10 cellular contexts compared by ENCODE assay signal in genomic region chr7:8115547-8116402, GRCh38.
DNase-seq lines count a peak whose midpoint lies in the region; ATAC-seq and TF ChIP-seq lines count a peak whose summit lies in the region.
"Had no signal": no experiment of that assay in that cellular context is flagged by ENCODE, and none has a peak within 500 bp of the region (broad histone marks: within the 10 kb centered on the region; RNA-seq: fewer than 3 reads in every experiment).

No MANE protein-coding gene starts in this region.

- H3K4me3 Mint-ChIP-seq in CD4-positive, alpha-beta memory T cell: peak overlapping the region in 6 of 8 donors; percentile 5 to 62 (median 48)

- POLR2A ChIA-PET in CD4-positive, alpha-beta memory T cell (lab: Charles Lee; ENCODE audit: partially characterized antibody): interaction anchor here (1.8 to 11.6 kb wide), 3 partner anchors 9 to 145 kb away, joined by 8 to 101 read pairs (median 49); no protein-coding TSS in a partner anchor

- H3K36me3 Mint-ChIP-seq in CD4-positive, alpha-beta memory T cell: peaks cover 0 to 1% of the 10 kb centered on the region in 2 donors

- H3K4me1 ChIP-seq in CD4-positive, alpha-beta memory T cell (ENCODE audit: insufficient read depth, low read length): peaks cover 60% of the 10 kb centered on the region

- ATAC-seq in GM19043 (IDR thresholded peaks at IDR 0.05; ENCODE audit: low read depth, unreplicated experiment) (peak; percentile 87), HG02885 (IDR thresholded peaks at IDR 0.05; ENCODE audit: poor library complexity, unreplicated experiment) (peak; percentile 79)

- DNase-seq in CD4-positive, alpha-beta memory T cell: peak in 2 of 5 donors; percentile 30 to 38
- no peak for DNase-seq in globus pallidus (ENCODE audit: low spot score)
- DNase-seq in erythroblast (lab: John Stamatoyannopoulos, UW): no peak
- DNase-seq in AG20443 (ENCODE audit: low spot score): no peak
- DNase-seq in NCI-H1417 (lab: John Stamatoyannopoulos, UW): no peak

- intact Hi-C loops in CD4-positive, alpha-beta memory T cell (cut with micrococcal nuclease): loop anchor here (1.0 kb wide), 1 partner anchor 11 kb away; no protein-coding TSS in a partner anchor

- H3K4me1 Mint-ChIP-seq in CD4-positive, alpha-beta memory T cell: peaks cover 37 to 61% (median 45%) of the 10 kb centered on the region in 4 donors

- 0 out of 2 replicates have a peak, but pooled peaks have one; percentile 16 for TF ChIP-seq POLR2A in Raji (IDR thresholded peaks at IDR 0.05; ENCODE audit: insufficient read depth, low read depth, low read length)
- TF ChIP-seq POLR2A in erythroblast (IDR thresholded peaks at IDR 0.05; ENCODE audit: low read length): no peak

- no peaks in the 10 kb centered on the region for H3K27me3 ChIP-seq in CD4-positive, alpha-beta memory T cell (ENCODE audit: insufficient read depth, low read length)

- H3K27ac Mint-ChIP-seq in CD4-positive, alpha-beta memory T cell: peak overlapping the region; percentile 75 to 97 (median 84)

- CTCF ChIA-PET in CD4-positive, alpha-beta memory T cell (lab: Charles Lee; ENCODE audit: partially characterized antibody): interaction anchor here (1.0 to 1.7 kb wide), 4 partner anchors 9 to 101 kb away, joined by 3 to 10 read pairs (median 4); no protein-coding TSS in a partner anchor

- no peaks in the 10 kb centered on the region for H3K27me3 Mint-ChIP-seq in CD4-positive, alpha-beta memory T cell

- H3K36me3 ChIP-seq in CD4-positive, alpha-beta memory T cell (ENCODE audit: insufficient read depth, low read length): no peaks in the 10 kb centered on the region

- no peak overlapping the region for H3K4me3 ChIP-seq in CD4-positive, alpha-beta memory T cell (ENCODE audit: low read length in 2 of 2)

- H3K9me3 Mint-ChIP-seq in CD4-positive, alpha-beta memory T cell: peaks cover 0 to 2% (median 0%) of the 10 kb centered on the region in 8 donors

- no peaks in the 10 kb centered on the region for H3K9me3 ChIP-seq in CD4-positive, alpha-beta memory T cell (ENCODE audit: control insufficient read depth in 1 of 2, low read length in 2 of 2)

- no peak overlapping the region for H3K27ac ChIP-seq in CD4-positive, alpha-beta memory T cell (ENCODE audit: low read depth, low read length)
- H3K27ac ChIP-seq: epithelial cell of prostate, RWPE1 had no signal
